Comparison of ENCODE assay signal across 17 cellular contexts in the genomic region with DNA sequence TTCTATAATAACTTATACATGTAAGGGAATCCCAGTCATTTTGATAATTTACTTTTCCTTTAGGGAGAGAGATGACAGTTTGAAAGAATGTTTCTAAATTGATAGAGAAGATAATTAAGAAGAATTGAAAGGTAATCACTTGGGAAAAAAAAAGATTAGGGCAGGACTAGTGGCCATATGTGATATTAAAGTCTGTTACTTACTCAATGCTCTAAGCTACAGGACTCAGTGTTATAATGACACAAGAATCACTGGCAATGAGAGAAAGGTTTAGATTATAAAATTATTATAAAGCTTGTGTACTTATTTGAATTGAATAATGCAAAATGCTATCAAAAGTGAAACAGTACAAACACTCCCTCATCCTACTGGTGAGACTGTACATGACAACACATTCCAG.
A peak's percentile ranks its signal among the peaks of the same experiment; 100 is the strongest.
DNase-seq lines count a peak whose midpoint lies in the region; ATAC-seq and TF ChIP-seq lines count a peak whose summit lies in the region.
"Had no signal": no experiment of that assay in that cellular context is flagged by ENCODE, and none has a peak within 500 bp of the region (broad histone marks: within the 10 kb centered on the region; RNA-seq: fewer than 3 reads in every experiment).

No MANE protein-coding gene starts in this region.

- H3K36me3 ChIP-seq in PC-3 (ENCODE audit: low read depth, low read length): no peaks in the 10 kb centered on the region
- H3K36me3 ChIP-seq: BLaER1, MG63 had no signal

- H3K79me2 ChIP-seq in PC-3 (ENCODE audit: low read length): no peaks in the 10 kb centered on the region

- no peak overlapping the region for H3K4me3 ChIP-seq in PC-3 (ENCODE audit: low read length)
- no peak overlapping the region for H3K4me3 ChIP-seq in fibroblast of villous mesenchyme (ENCODE audit: low read depth, low read length)
- no peak overlapping the region for H3K4me3 ChIP-seq in retinal pigment epithelial cell (ENCODE audit: low read length)
- H3K4me3 ChIP-seq: BLaER1, GM23248, MG63 had no signal

- no peak overlapping the region for H3K4me2 ChIP-seq in PC-3 (ENCODE audit: low read length)
- H3K4me2 ChIP-seq: BLaER1 had no signal

- no peaks in the 10 kb centered on the region for H3K27me3 Mint-ChIP-seq in stimulated activated naive B cell treated with anti-CD40 and anti-IgM and Interleukin-4, amounts not matched to agents 10 μg/mL and 1 μg/mL and 100 μg/mL, for 72 hours

- no peak overlapping the region for H3K9ac ChIP-seq in PC-3 (ENCODE audit: low read length)
- H3K9ac ChIP-seq: BLaER1, GM23248 had no signal

- H3F3A ChIP-seq in PC-3 (ENCODE audit: low read length, unreplicated experiment): no peaks in the 10 kb centered on the region

- ATAC-seq in PC-3 (no peak), HG03342 (IDR thresholded peaks at IDR 0.05; ENCODE audit: unreplicated experiment) (no peak)
- no peak for ATAC-seq in stimulated activated naive B cell treated with anti-CD40 and anti-IgM and Interleukin-4, amounts not matched to agents 10 μg/mL and 1 μg/mL and 100 μg/mL, for 72 hours (replicated peaks)

- no peaks in the 10 kb centered on the region for H4K20me1 ChIP-seq in PC-3 (ENCODE audit: low read length)
- H4K20me1 ChIP-seq: BLaER1 had no signal

- H3K4me1 Mint-ChIP-seq in stimulated activated naive B cell treated with anti-CD40 and anti-IgM and Interleukin-4, amounts not matched to agents 10 μg/mL and 1 μg/mL and 100 μg/mL, for 72 hours: peaks cover 17 to 47% of the 10 kb centered on the region in 2 donors
- H3K4me1 Mint-ChIP-seq: CD8-positive, alpha-beta memory T cell had no signal

- H3K36me3 Mint-ChIP-seq in stimulated activated naive B cell treated with anti-CD40 and anti-IgM and Interleukin-4, amounts not matched to agents 10 μg/mL and 1 μg/mL and 100 μg/mL, for 72 hours: peaks cover 17 to 24% of the 10 kb centered on the region in 2 donors
- H3K36me3 Mint-ChIP-seq: CD8-positive, alpha-beta memory T cell had no signal

- H3K27ac ChIP-seq in PC-3 (ENCODE audit: low read length): no peak overlapping the region
- H3K27ac ChIP-seq: BLaER1, GM23248 had no signal

- no peak for DNase-seq in PC-3
- DNase-seq in fibroblast of villous mesenchyme (ENCODE audit: low read depth): no peak
- no peak for DNase-seq in retinal pigment epithelial cell (ENCODE audit: low read depth)
- no peak for DNase-seq in iPS-NIHi7 (ENCODE audit: extremely low spot score)
- no peak for DNase-seq in stimulated activated naive B cell treated with anti-CD40 and anti-IgM and Interleukin-4, amounts not matched to agents 10 μg/mL and 1 μg/mL and 100 μg/mL, for 72 hours
- DNase-seq: CD8-positive, alpha-beta memory T cell; GM23248; KBM-7; MG63; NCI-H1105 treated with DMSO at 0.1 percent for 48 hours; NCI-H187 treated with DMSO at 0.1 percent for 48 hours; NCI-H446 treated with DMSO at 0.1 percent for 48 hours; NCI-H748 treated with DMSO at 0.1 percent for 48 hours; RPMI8226 had no signal

- H3K4me3 Mint-ChIP-seq in stimulated activated naive B cell treated with anti-CD40 and anti-IgM and Interleukin-4, amounts not matched to agents 10 μg/mL and 1 μg/mL and 100 μg/mL, for 72 hours: no peak overlapping the region
- H3K4me3 Mint-ChIP-seq: CD8-positive, alpha-beta memory T cell had no signal

- H3K9me3 ChIP-seq in PC-3 (ENCODE audit: low read length): no peaks in the 10 kb centered on the region
- H3K9me3 ChIP-seq: BLaER1, MG63 had no signal

- no peak overlapping the region for H2AFZ ChIP-seq in PC-3 (ENCODE audit: low read length)
- H2AFZ ChIP-seq: GM23248 had no signal

- H3K27ac Mint-ChIP-seq in stimulated activated naive B cell treated with anti-CD40 and anti-IgM and Interleukin-4, amounts not matched to agents 10 μg/mL and 1 μg/mL and 100 μg/mL, for 72 hours: no peak overlapping the region
- H3K27ac Mint-ChIP-seq: CD8-positive, alpha-beta memory T cell had no signal

- CTCF ChIA-PET in PC-3 (lab: Charles Lee): no interaction called here

- TF ChIP-seq CTCF in GM12872 (IDR thresholded peaks at IDR 0.05; ENCODE audit: insufficient read depth, low read depth, low read length) (0 out of 3 replicates have a peak, but pooled peaks have one; percentile 3), PC-3 (conservative IDR thresholded peaks at IDR 0.05; ENCODE audit: low read depth, low read length) (peak; percentile 30; the same call in 1 of the 2 replicates), fibroblast of villous mesenchyme (IDR thresholded peaks at IDR 0.05; ENCODE audit: insufficient read depth, low read depth, low read length) (peak; percentile 7), retinal pigment epithelial cell (conservative IDR thresholded peaks at IDR 0.05; ENCODE audit: low read depth, low read length) (peak; percentile 7)

- no peaks in the 10 kb centered on the region for H3K9me2 ChIP-seq in PC-3 (replicated peaks; ENCODE audit: low read length)

- POLR2A ChIA-PET in PC-3 (lab: Charles Lee; ENCODE audit: unreplicated experiment): no interaction called here

- H3K27me3 ChIP-seq in PC-3 (ENCODE audit: low read length): no peaks in the 10 kb centered on the region
- H3K27me3 ChIP-seq: BLaER1, MG63 had no signal

- no peaks in the 10 kb centered on the region for H3K4me1 ChIP-seq in PC-3 (ENCODE audit: insufficient read depth, low read length)
- H3K4me1 ChIP-seq: BLaER1 had no signal

- no peaks in the 10 kb centered on the region for H3K9me3 Mint-ChIP-seq in stimulated activated naive B cell treated with anti-CD40 and anti-IgM and Interleukin-4, amounts not matched to agents 10 μg/mL and 1 μg/mL and 100 μg/mL, for 72 hours

- intact Hi-C loops in PC-3 (cut with micrococcal nuclease): no loop called here

- no TSS peak for BruUV-seq in PC-3 (replicated peaks; lab: Mats Ljungman, UMichigan)
